Comparison of ENCODE assay signal across 8 cellular contexts in genomic region chr2:110204408-110205385, GRCh38. TPM values are rescaled to one million over a fixed set of nuclear protein-coding genes. Genes with fewer than 3 reads are reported as not detected.
DNase-seq lines count a peak whose midpoint lies in the region; ATAC-seq and TF ChIP-seq lines count a peak whose summit lies in the region.

Gene NPHP1, minus strand, starts transcription at chr2:110205013. Its CDS starts 45 bp downstream, at chr2:110204968.

- TF ChIP-seq CTCF in OCI-LY3 (IDR thresholded peaks at IDR 0.05; ENCODE audit: low read depth, low read length) = no peak
- TF ChIP-seq CTCF in epithelial cell of proximal tubule (conservative IDR thresholded peaks at IDR 0.05; ENCODE audit: low read depth, low read length) = no peak

- no peaks in the 10 kb centered on the region for H3K27me3 ChIP-seq in HUES6 (ENCODE audit: control insufficient read depth, insufficient read depth, low read length)
- H3K27me3 ChIP-seq in OCI-LY3 (ENCODE audit: low read depth, low read length) = no peaks in the 10 kb centered on the region
- no peaks in the 10 kb centered on the region for H3K27me3 ChIP-seq in mucosa of stomach (ENCODE audit: control insufficient read depth, insufficient read depth, low read length)

- H3K9ac ChIP-seq in HUES6 (ENCODE audit: low read length) = peak within 1 kb of the TSS; percentile 54
- peak within 1 kb of the TSS; percentile 65 for H3K9ac ChIP-seq in OCI-LY3 (ENCODE audit: low read length)
- H3K9ac ChIP-seq in mucosa of stomach (ENCODE audit: low read length) = peak within 1 kb of the TSS; percentile 74

- H3K27ac ChIP-seq in HUES6 (ENCODE audit: low read depth, low read length) (no peak within 1 kb of the TSS), OCI-LY3 (ENCODE audit: low read length) (no peak within 1 kb of the TSS)

- H3K4me1 ChIP-seq in HUES6 (ENCODE audit: control insufficient read depth, insufficient read depth, low read length) (no peaks in the 10 kb centered on the region), OCI-LY3 (ENCODE audit: low read length) (peaks cover 9% of the 10 kb centered on the region), mucosa of stomach (ENCODE audit: control insufficient read depth, insufficient read depth, low read length) (peaks cover 5% of the 10 kb centered on the region)

- H3K36me3 ChIP-seq in HUES6 (ENCODE audit: control insufficient read depth, insufficient read depth, low read length) (no peaks in the 10 kb centered on the region), OCI-LY3 (replicated peaks; ENCODE audit: low read depth, low read length) (peaks cover under 1% of the 10 kb centered on the region), mucosa of stomach (ENCODE audit: control insufficient read depth, insufficient read depth, low read length) (no peaks in the 10 kb centered on the region)

- peak; percentile 61 for DNase-seq in DMS153 (lab: John Stamatoyannopoulos, UW)
- peak; percentile 80 for DNase-seq in activated T-cell treated with anti-CD3 and anti-CD28 coated beads for 48 hours (ENCODE audit: low read depth)
- DNase-seq in epithelial cell of proximal tubule (ENCODE audit: low read depth) = no peak
- peak; percentile 61 to 65 for DNase-seq in stimulated activated CD8-positive, alpha-beta memory T cell treated with anti-CD3 and anti-CD28 coated beads, Interleukin-4, amount 100 ng/mL, for 4 hours (ENCODE audit: low read depth in 2 of 2, low spot score in 1 of 2)

- peak within 1 kb of the TSS; percentile 93 for H3K4me2 ChIP-seq in OCI-LY3 (ENCODE audit: low read length)

- H4K20me1 ChIP-seq in OCI-LY3 (ENCODE audit: insufficient read depth, low read length) = no peaks in the 10 kb centered on the region

- H3K4me3 ChIP-seq in HUES6 (ENCODE audit: low read depth, low read length) = peak within 1 kb of the TSS; percentile 83
- H3K4me3 ChIP-seq in OCI-LY3 (ENCODE audit: low read length) = peak within 1 kb of the TSS; percentile 94
- peak within 1 kb of the TSS; percentile 86 for H3K4me3 ChIP-seq in epithelial cell of proximal tubule (ENCODE audit: low read depth, low read length)
- peak within 1 kb of the TSS; percentile 60 for H3K4me3 ChIP-seq in mucosa of stomach (ENCODE audit: low read length)

- no peaks in the 10 kb centered on the region for H3K79me2 ChIP-seq in OCI-LY3 (ENCODE audit: low read length)

- peak; percentile 90 for ATAC-seq in GM21526 (IDR thresholded peaks at IDR 0.05; ENCODE audit: low FRiP score, unreplicated experiment)

- peak within 1 kb of the TSS; percentile 97 for H2AFZ ChIP-seq in OCI-LY3 (ENCODE audit: low read depth, low read length)

- no peaks in the 10 kb centered on the region for H3K9me3 ChIP-seq in HUES6 (ENCODE audit: control insufficient read depth, insufficient read depth, low read depth, low read length)
- H3K9me3 ChIP-seq in OCI-LY3 (ENCODE audit: insufficient read depth, low read length) = no peaks in the 10 kb centered on the region
- H3K9me3 ChIP-seq in mucosa of stomach (ENCODE audit: control insufficient read depth, low read length) = no peaks in the 10 kb centered on the region

RNA-seq across cellular contexts. Expression of gene NPHP1, which starts in this region (rescaled TPM):
- 3.1 and 5.3 TPM in 2 replicates for total RNA-seq in epithelial cell of proximal tubule
